12 cellular contexts compared by ENCODE assay signal in genomic region chr3:197085137-197085536, GRCh38. TPM values are rescaled to one million over a fixed set of nuclear protein-coding genes. Genes with fewer than 3 reads are reported as not detected.
DNase-seq lines count a peak whose midpoint lies in the region; ATAC-seq and TF ChIP-seq lines count a peak whose summit lies in the region.
"Had no signal": no experiment of that assay in that cellular context is flagged by ENCODE, and none has a peak within 500 bp of the region (broad histone marks: within the 10 kb centered on the region; RNA-seq: fewer than 3 reads in every experiment).

No MANE protein-coding gene starts in this region.

- POLR2A ChIA-PET in activated CD8-positive, alpha-beta T cell treated with anti-CD3 and anti-CD28 coated beads for 36 hours (lab: Charles Lee) = no interaction called here
- POLR2A ChIA-PET in activated CD8-positive, alpha-beta T cell treated with anti-CD3 and anti-CD28 coated beads, Interleukin-2, amount 10 ng/mL, durations not matched to agents 7 days and 5 days (lab: Charles Lee) = no interaction called here

- no peaks in the 10 kb centered on the region for H3K9me3 Mint-ChIP-seq in activated CD8-positive, alpha-beta T cell treated with anti-CD3 and anti-CD28 coated beads for 36 hours
- H3K9me3 Mint-ChIP-seq in activated CD8-positive, alpha-beta T cell treated with anti-CD3 and anti-CD28 coated beads, Interleukin-2, amount 10 ng/mL, durations not matched to agents 7 days and 5 days (ENCODE audit: insufficient read depth) = no peaks in the 10 kb centered on the region
- H3K9me3 Mint-ChIP-seq in stimulated activated naive CD8-positive, alpha-beta T cell treated with anti-CD3 and anti-CD28 coated beads, Interleukin-15, Interleukin-2, amounts not matched to agents 100 ng/mL and 50 ng/mL, for 24 hours = no peaks in the 10 kb centered on the region
- no peaks in the 10 kb centered on the region for H3K9me3 Mint-ChIP-seq in activated naive CD8-positive, alpha-beta T cell treated with anti-CD3 and anti-CD28 coated beads, Interleukin-2, amount 50 U/mL, for 24 hours
- H3K9me3 Mint-ChIP-seq: CD4-positive, CD25-positive, alpha-beta regulatory T cell had no signal

- peaks cover 12% of the 10 kb centered on the region for H3K36me3 Mint-ChIP-seq in activated CD8-positive, alpha-beta T cell treated with anti-CD3 and anti-CD28 coated beads for 36 hours (ENCODE audit: low read depth)
- H3K36me3 Mint-ChIP-seq in activated CD8-positive, alpha-beta T cell treated with anti-CD3 and anti-CD28 coated beads, Interleukin-2, amount 10 ng/mL, durations not matched to agents 7 days and 5 days (ENCODE audit: low read depth) = peaks cover 14% of the 10 kb centered on the region
- H3K36me3 Mint-ChIP-seq in stimulated activated naive CD8-positive, alpha-beta T cell treated with anti-CD3 and anti-CD28 coated beads, Interleukin-15, Interleukin-2, amounts not matched to agents 100 ng/mL and 50 ng/mL, for 24 hours (ENCODE audit: low read depth) = peaks cover 26% of the 10 kb centered on the region
- peaks cover 21% of the 10 kb centered on the region for H3K36me3 Mint-ChIP-seq in activated naive CD8-positive, alpha-beta T cell treated with anti-CD3 and anti-CD28 coated beads, Interleukin-2, amount 50 U/mL, for 24 hours (ENCODE audit: low read depth)

- no peaks in the 10 kb centered on the region for H3K27me3 Mint-ChIP-seq in activated CD8-positive, alpha-beta T cell treated with anti-CD3 and anti-CD28 coated beads for 36 hours
- no peaks in the 10 kb centered on the region for H3K27me3 Mint-ChIP-seq in activated CD8-positive, alpha-beta T cell treated with anti-CD3 and anti-CD28 coated beads, Interleukin-2, amount 10 ng/mL, durations not matched to agents 7 days and 5 days (ENCODE audit: low read depth)
- no peaks in the 10 kb centered on the region for H3K27me3 Mint-ChIP-seq in stimulated activated naive CD8-positive, alpha-beta T cell treated with anti-CD3 and anti-CD28 coated beads, Interleukin-15, Interleukin-2, amounts not matched to agents 100 ng/mL and 50 ng/mL, for 24 hours
- no peaks in the 10 kb centered on the region for H3K27me3 Mint-ChIP-seq in activated naive CD8-positive, alpha-beta T cell treated with anti-CD3 and anti-CD28 coated beads, Interleukin-2, amount 50 U/mL, for 24 hours
- H3K27me3 Mint-ChIP-seq: CD4-positive, CD25-positive, alpha-beta regulatory T cell had no signal

- ATAC-seq in activated CD8-positive, alpha-beta T cell treated with anti-CD3 and anti-CD28 coated beads for 36 hours = peak; percentile 38
- ATAC-seq in activated CD8-positive, alpha-beta T cell treated with anti-CD3 and anti-CD28 coated beads, Interleukin-2, amount 10 ng/mL, durations not matched to agents 7 days and 5 days = no peak
- ATAC-seq in stimulated activated naive CD8-positive, alpha-beta T cell treated with anti-CD3 and anti-CD28 coated beads, Interleukin-15, Interleukin-2, amounts not matched to agents 100 U/mL and 50 U/mL, for 24 hours = no peak
- peak; percentile 60 for ATAC-seq in activated naive CD8-positive, alpha-beta T cell treated with anti-CD3 and anti-CD28 coated beads, Interleukin-2, amount 50 U/mL, for 24 hours
- no peak for ATAC-seq in GM18868 (IDR thresholded peaks at IDR 0.05; ENCODE audit: unreplicated experiment)
- ATAC-seq in GM19467 (IDR thresholded peaks at IDR 0.05; ENCODE audit: unreplicated experiment) = no peak

- H3K27ac Mint-ChIP-seq in activated CD8-positive, alpha-beta T cell treated with anti-CD3 and anti-CD28 coated beads for 36 hours = no peak overlapping the region
- H3K27ac Mint-ChIP-seq in activated CD8-positive, alpha-beta T cell treated with anti-CD3 and anti-CD28 coated beads, Interleukin-2, amount 10 ng/mL, durations not matched to agents 7 days and 5 days = no peak overlapping the region
- peak overlapping the region; percentile 55 for H3K27ac Mint-ChIP-seq in stimulated activated naive CD8-positive, alpha-beta T cell treated with anti-CD3 and anti-CD28 coated beads, Interleukin-15, Interleukin-2, amounts not matched to agents 100 ng/mL and 50 ng/mL, for 24 hours
- no peak overlapping the region for H3K27ac Mint-ChIP-seq in activated naive CD8-positive, alpha-beta T cell treated with anti-CD3 and anti-CD28 coated beads, Interleukin-2, amount 50 U/mL, for 24 hours

- intact Hi-C loops in activated CD8-positive, alpha-beta T cell treated with anti-CD3 and anti-CD28 coated beads for 36 hours (cut with micrococcal nuclease) = no loop called here

- no peak overlapping the region for H3K4me3 Mint-ChIP-seq in activated CD8-positive, alpha-beta T cell treated with anti-CD3 and anti-CD28 coated beads for 36 hours
- no peak overlapping the region for H3K4me3 Mint-ChIP-seq in activated CD8-positive, alpha-beta T cell treated with anti-CD3 and anti-CD28 coated beads, Interleukin-2, amount 10 ng/mL, durations not matched to agents 7 days and 5 days
- no peak overlapping the region for H3K4me3 Mint-ChIP-seq in stimulated activated naive CD8-positive, alpha-beta T cell treated with anti-CD3 and anti-CD28 coated beads, Interleukin-15, Interleukin-2, amounts not matched to agents 100 ng/mL and 50 ng/mL, for 24 hours
- H3K4me3 Mint-ChIP-seq in activated naive CD8-positive, alpha-beta T cell treated with anti-CD3 and anti-CD28 coated beads, Interleukin-2, amount 50 U/mL, for 24 hours = no peak overlapping the region
- H3K4me3 Mint-ChIP-seq: CD4-positive, CD25-positive, alpha-beta regulatory T cell had no signal

- CTCF ChIA-PET in activated CD8-positive, alpha-beta T cell treated with anti-CD3 and anti-CD28 coated beads for 36 hours (lab: Charles Lee) = no interaction called here
- CTCF ChIA-PET in activated CD8-positive, alpha-beta T cell treated with anti-CD3 and anti-CD28 coated beads, Interleukin-2, amount 10 ng/mL, durations not matched to agents 7 days and 5 days (lab: Charles Lee) = no interaction called here

- H3K4me1 Mint-ChIP-seq in activated CD8-positive, alpha-beta T cell treated with anti-CD3 and anti-CD28 coated beads for 36 hours (ENCODE audit: low read depth) = peaks cover 10% of the 10 kb centered on the region
- no peaks in the 10 kb centered on the region for H3K4me1 Mint-ChIP-seq in activated CD8-positive, alpha-beta T cell treated with anti-CD3 and anti-CD28 coated beads, Interleukin-2, amount 10 ng/mL, durations not matched to agents 7 days and 5 days (ENCODE audit: low read depth)
- peaks cover 29% of the 10 kb centered on the region for H3K4me1 Mint-ChIP-seq in stimulated activated naive CD8-positive, alpha-beta T cell treated with anti-CD3 and anti-CD28 coated beads, Interleukin-15, Interleukin-2, amounts not matched to agents 100 ng/mL and 50 ng/mL, for 24 hours (ENCODE audit: low read depth)
- H3K4me1 Mint-ChIP-seq in activated naive CD8-positive, alpha-beta T cell treated with anti-CD3 and anti-CD28 coated beads, Interleukin-2, amount 50 U/mL, for 24 hours = peaks cover 17% of the 10 kb centered on the region

- no peak for TF ChIP-seq CTCF in activated CD8-positive, alpha-beta T cell treated with anti-CD3 and anti-CD28 coated beads for 36 hours (IDR thresholded peaks at IDR 0.05)

- no peak for DNase-seq in activated CD8-positive, alpha-beta T cell treated with anti-CD3 and anti-CD28 coated beads for 36 hours
- no peak for DNase-seq in activated CD8-positive, alpha-beta T cell treated with anti-CD3 and anti-CD28 coated beads, Interleukin-2, amount 10 ng/mL, durations not matched to agents 7 days and 5 days
- DNase-seq in stimulated activated naive CD8-positive, alpha-beta T cell treated with anti-CD3 and anti-CD28 coated beads, Interleukin-15, Interleukin-2, amounts not matched to agents 100 U/mL and 50 U/mL, for 24 hours = no peak
- DNase-seq in activated naive CD8-positive, alpha-beta T cell treated with anti-CD3 and anti-CD28 coated beads, Interleukin-2, amount 50 U/mL, for 24 hours = no peak
- DNase-seq: ACHN; CD4-positive, CD25-positive, alpha-beta regulatory T cell; DMS53; GF-D8; GOT3 had no signal

RNA-seq across cellular contexts. Expression of gene MELTF, which starts 55.5 kb away (rescaled TPM):
- total RNA-seq in activated CD8-positive, alpha-beta T cell treated with anti-CD3 and anti-CD28 coated beads for 36 hours = 1 to 10 TPM; 3.4 to 3.5 TPM
- total RNA-seq in activated CD8-positive, alpha-beta T cell treated with anti-CD3 and anti-CD28 coated beads, Interleukin-2, amount 10 ng/mL, durations not matched to agents 7 days and 5 days = 1 to 10 TPM; 7.6 to 8.2 TPM

Comparison
In these comparisons a context has a peak if more than half of its experiments do, and no peak if none do; other contexts are left out.
1. ATAC-seq: peak in activated CD8-positive, alpha-beta T cell treated with anti-CD3 and anti-CD28 coated beads for 36 hours (single experiment) and activated naive CD8-positive, alpha-beta T cell treated with anti-CD3 and anti-CD28 coated beads, Interleukin-2, amount 50 U/mL, for 24 hours (single experiment); none in activated CD8-positive, alpha-beta T cell treated with anti-CD3 and anti-CD28 coated beads, Interleukin-2, amount 10 ng/mL, durations not matched to agents 7 days and 5 days (single experiment), stimulated activated naive CD8-positive, alpha-beta T cell treated with anti-CD3 and anti-CD28 coated beads, Interleukin-15, Interleukin-2, amounts not matched to agents 100 U/mL and 50 U/mL, for 24 hours (single experiment), GM18868 (single experiment) and GM19467 (single experiment).